ENCODE assay signal across 14 cellular contexts in the genomic region with DNA sequence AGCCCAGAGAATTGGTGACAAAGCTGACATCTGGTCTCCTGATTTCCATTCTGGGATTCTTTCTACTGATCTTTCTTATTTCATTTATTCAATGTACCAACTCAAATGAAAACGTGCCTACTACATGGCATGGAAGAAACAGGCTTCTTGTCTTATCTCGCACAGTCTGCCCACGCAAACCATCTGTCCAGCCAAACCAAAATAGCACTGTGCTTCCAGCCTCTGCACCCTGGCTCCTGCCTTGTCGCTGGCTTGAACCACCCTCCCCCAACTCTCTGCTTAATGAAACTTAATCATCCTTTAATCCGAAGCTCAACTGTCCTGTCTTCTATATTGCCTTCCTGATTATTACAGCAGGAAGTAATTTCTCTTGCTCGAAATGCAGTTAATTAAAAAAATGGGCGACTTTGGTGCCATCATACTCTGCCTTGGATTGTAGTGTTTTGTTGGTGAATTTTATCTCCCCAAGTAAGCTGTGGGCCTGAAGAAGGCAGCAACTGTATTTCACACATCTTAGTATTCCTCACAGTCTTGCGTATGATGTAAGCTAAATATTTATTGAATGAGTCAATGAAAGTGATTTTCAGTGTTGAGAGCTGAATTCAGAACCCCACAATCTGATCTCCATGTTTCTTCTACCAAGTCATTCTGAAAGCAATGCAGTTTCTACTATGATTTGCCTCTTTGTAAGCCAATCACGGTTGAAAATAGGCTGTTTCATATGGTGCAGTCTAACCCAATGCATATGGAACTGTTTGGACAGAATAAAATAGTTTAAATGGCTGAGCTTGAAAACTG. TPM values are rescaled to one million over a fixed set of nuclear protein-coding genes. Genes with fewer than 3 reads are reported as not detected.
DNase-seq lines count a peak whose midpoint lies in the region; ATAC-seq and TF ChIP-seq lines count a peak whose summit lies in the region.
"Had no signal": no experiment of that assay in that cellular context is flagged by ENCODE, and none has a peak within 500 bp of the region (broad histone marks: within the 10 kb centered on the region; RNA-seq: fewer than 3 reads in every experiment).

No MANE protein-coding gene starts in this region.

- H3K9me3 ChIP-seq in GM23248 (ENCODE audit: low read depth) (no peaks in the 10 kb centered on the region), endodermal cell (ENCODE audit: control insufficient read depth, low read length) (no peaks in the 10 kb centered on the region)

- H3K27me3 ChIP-seq in GM23248 (replicated peaks; ENCODE audit: insufficient read depth) (no peaks in the 10 kb centered on the region), endodermal cell (ENCODE audit: control insufficient read depth, insufficient read depth, low read length, poor library complexity, severe bottlenecking) (no peaks in the 10 kb centered on the region)

- H3K9ac ChIP-seq in GM23248, result no peak overlapping the region
- H3K9ac ChIP-seq in endodermal cell (ENCODE audit: extremely low read depth, low read length, poor library complexity, severe bottlenecking), result no peak overlapping the region

- in situ Hi-C loops in GM23248 (cut with MboI), result no loop called here

- peak overlapping the region; percentile 33 for H3K4me2 ChIP-seq in GM23248 (ENCODE audit: unreplicated experiment)

- no peaks in the 10 kb centered on the region for H3K9me3 Mint-ChIP-seq in stimulated activated effector memory CD8-positive, alpha-beta T cell treated with anti-CD3 and anti-CD28 coated beads, Interleukin-12 subunit alpha, Interleukin-12 subunit beta, amount 100 ng/mL, for 72 hours
- H3K9me3 Mint-ChIP-seq in endodermal cell, result peaks cover 2% of the 10 kb centered on the region
- H3K9me3 Mint-ChIP-seq: activated naive CD8-positive, alpha-beta T cell treated with anti-CD3 and anti-CD28 coated beads for 36 hours had no signal

- H3K36me3 ChIP-seq in GM23248 (ENCODE audit: low read depth) (no peaks in the 10 kb centered on the region), endodermal cell (ENCODE audit: control insufficient read depth, insufficient read depth, low read length) (no peaks in the 10 kb centered on the region)

- H3K4me3 ChIP-seq in GM23248 (peak overlapping the region; percentile 22), endodermal cell (ENCODE audit: low read length) (no peak overlapping the region)

- H3K9me2 ChIP-seq in GM23248 (ENCODE audit: insufficient read depth), result no peaks in the 10 kb centered on the region

- peak; percentile 78 for DNase-seq in GM23248
- DNase-seq in RPMI7951 (ENCODE audit: low read depth), result peak; percentile 60
- peak; percentile 32 for DNase-seq in fibroblast of gingiva (ENCODE audit: low read depth)
- no peak for DNase-seq in stimulated activated effector memory CD8-positive, alpha-beta T cell treated with anti-CD3 and anti-CD28 coated beads, Interleukin-12 subunit alpha, Interleukin-12 subunit beta, amount 100 ng/mL, for 72 hours (ENCODE audit: low spot score in 2 of 2)
- DNase-seq in NCI-H2081 (lab: John Stamatoyannopoulos, UW), result no peak
- no peak for DNase-seq in endodermal cell
- DNase-seq: activated naive CD8-positive, alpha-beta T cell treated with anti-CD3 and anti-CD28 coated beads for 36 hours; COR-L47; dermis blood vessel endothelial cell; NCI-H1048; NCI-H446 treated with DMSO at 0.1 percent for 48 hours; Right ventricle myocardium superior had no signal

- peak overlapping the region; percentile 50 for H3K27ac ChIP-seq in GM23248
- no peak overlapping the region for H3K27ac ChIP-seq in endodermal cell (ENCODE audit: low read depth, low read length)

- no peak overlapping the region for H3K4me3 Mint-ChIP-seq in stimulated activated effector memory CD8-positive, alpha-beta T cell treated with anti-CD3 and anti-CD28 coated beads, Interleukin-12 subunit alpha, Interleukin-12 subunit beta, amount 100 ng/mL, for 72 hours
- H3K4me3 Mint-ChIP-seq in endodermal cell, result no peak overlapping the region
- H3K4me3 Mint-ChIP-seq: activated naive CD8-positive, alpha-beta T cell treated with anti-CD3 and anti-CD28 coated beads for 36 hours; natural killer cell treated with Interleukin-12 subunit alpha and Interleukin-12 subunit beta and Interleukin-15 and Interleukin-18, amount 100 ng/mL, for 72 hours had no signal

- no peaks in the 10 kb centered on the region for H3K79me2 ChIP-seq in GM23248 (ENCODE audit: insufficient read depth)

- peak; percentile 78 for ATAC-seq in stimulated activated effector memory CD8-positive, alpha-beta T cell treated with anti-CD3 and anti-CD28 coated beads, Interleukin-12 subunit alpha, Interleukin-12 subunit beta, amount 100 ng/mL, for 72 hours
- no peak for ATAC-seq in GM18909 (IDR thresholded peaks at IDR 0.05; ENCODE audit: poor library complexity, unreplicated experiment)
- ATAC-seq: natural killer cell treated with Interleukin-12 subunit alpha and Interleukin-12 subunit beta and Interleukin-15 and Interleukin-18, amount 100 ng/mL, for 72 hours had no signal

- no peak overlapping the region for H3K27ac Mint-ChIP-seq in stimulated activated effector memory CD8-positive, alpha-beta T cell treated with anti-CD3 and anti-CD28 coated beads, Interleukin-12 subunit alpha, Interleukin-12 subunit beta, amount 100 ng/mL, for 72 hours
- H3K27ac Mint-ChIP-seq in endodermal cell, result no peak overlapping the region
- H3K27ac Mint-ChIP-seq: activated naive CD8-positive, alpha-beta T cell treated with anti-CD3 and anti-CD28 coated beads for 36 hours; natural killer cell treated with Interleukin-12 subunit alpha and Interleukin-12 subunit beta and Interleukin-15 and Interleukin-18, amount 100 ng/mL, for 72 hours had no signal

- no peaks in the 10 kb centered on the region for H4K20me1 ChIP-seq in GM23248 (ENCODE audit: insufficient read depth)

- no peaks in the 10 kb centered on the region for H3K27me3 Mint-ChIP-seq in endodermal cell (ENCODE audit: insufficient read depth)

- no peak for TF ChIP-seq CTCF in endodermal cell (conservative IDR thresholded peaks at IDR 0.05)

- 0 out of 2 replicates have a peak overlapping the region, but pooled peaks have one; percentile 8 for H2AFZ ChIP-seq in GM23248

- peaks cover 23% of the 10 kb centered on the region for H3F3A ChIP-seq in GM23248 (ENCODE audit: insufficient read depth)

- WGBS in GM23248 (ENCODE audit: low coverage in 1 of 2, low lambda C conversion rate in 2 of 2, missing lambda C conversion rate in 2 of 2), 2 experiments, result 68 to 69% methylated on average over 9 of the region's 9 CpGs
- 93 to 100% methylated on average over 3 to 9 of the region's 9 CpGs for WGBS in endodermal cell (ENCODE audit: insufficient coverage in 1 of 2, insufficient read length in 1 of 2), 2 experiments

- peaks cover 9% of the 10 kb centered on the region for H3K4me1 Mint-ChIP-seq in stimulated activated effector memory CD8-positive, alpha-beta T cell treated with anti-CD3 and anti-CD28 coated beads, Interleukin-12 subunit alpha, Interleukin-12 subunit beta, amount 100 ng/mL, for 72 hours
- no peaks in the 10 kb centered on the region for H3K4me1 Mint-ChIP-seq in endodermal cell
- H3K4me1 Mint-ChIP-seq: activated naive CD8-positive, alpha-beta T cell treated with anti-CD3 and anti-CD28 coated beads for 36 hours had no signal

- H3K36me3 Mint-ChIP-seq in stimulated activated effector memory CD8-positive, alpha-beta T cell treated with anti-CD3 and anti-CD28 coated beads, Interleukin-12 subunit alpha, Interleukin-12 subunit beta, amount 100 ng/mL, for 72 hours, result no peaks in the 10 kb centered on the region
- no peaks in the 10 kb centered on the region for H3K36me3 Mint-ChIP-seq in endodermal cell (ENCODE audit: low read depth)

- H3K4me1 ChIP-seq in GM23248 (ENCODE audit: insufficient read depth), result peaks cover 29% of the 10 kb centered on the region
- H3K4me1 ChIP-seq in endodermal cell (ENCODE audit: control insufficient read depth, insufficient read depth, low read length), result no peaks in the 10 kb centered on the region

RNA-seq across cellular contexts. Expression of gene SOCS5, which starts 28.9 kb away (rescaled TPM):
- 186 and 243 TPM in 2 replicates for total RNA-seq in GM23248 (2014; rRNA removed; shearing (Covaris generic))
- polyA plus RNA-seq in GM23248 (2016; fragmentation: Nextera tagmentation; extraction: Ambion mirVana), result 96.9 and 101 TPM in 2 replicates
- 52.6 and 60.3 TPM in 2 replicates for total RNA-seq in RPMI7951 (2014; rRNA removed; shearing (Covaris generic))
- 10 to 100 TPM; 14.8 to 15.8 TPM for total RNA-seq in endodermal cell
- polyA plus RNA-seq in endodermal cell (2013, experiment 1 of 2), result 13.6 TPM
- polyA plus RNA-seq in endodermal cell (2013, experiment 2 of 2), result 13.3 TPM

RNA-seq across cellular contexts. Expression of gene CRIPT, which starts 53.2 kb away (rescaled TPM):
- 20.9 and 29.8 TPM in 2 replicates for total RNA-seq in GM23248 (2014; rRNA removed; shearing (Covaris generic))
- 36.3 and 36.9 TPM in 2 replicates for polyA plus RNA-seq in GM23248 (2016; fragmentation: Nextera tagmentation; extraction: Ambion mirVana)
- 40.5 and 43.5 TPM in 2 replicates for total RNA-seq in RPMI7951 (2014; rRNA removed; shearing (Covaris generic))
- total RNA-seq in endodermal cell, result 10 to 100 TPM; 14.7 to 15.5 TPM
- polyA plus RNA-seq in endodermal cell (2013, experiment 1 of 2), result 16.7 TPM
- polyA plus RNA-seq in endodermal cell (2013, experiment 2 of 2), result 17.7 TPM

RNA-seq across cellular contexts. Expression of gene PIGF, which starts 53.4 kb away (rescaled TPM):
- total RNA-seq in GM23248 (2014; rRNA removed; shearing (Covaris generic)), result 34.4 and 36.0 TPM in 2 replicates
- 52.2 and 56.5 TPM in 2 replicates for polyA plus RNA-seq in GM23248 (2016; fragmentation: Nextera tagmentation; extraction: Ambion mirVana)
- 32.6 and 35.6 TPM in 2 replicates for total RNA-seq in RPMI7951 (2014; rRNA removed; shearing (Covaris generic))
- 10 to 100 TPM; 28.5 to 43.7 TPM for total RNA-seq in endodermal cell
- 52.8 TPM for polyA plus RNA-seq in endodermal cell (2013, experiment 1 of 2)
- 45.3 TPM for polyA plus RNA-seq in endodermal cell (2013, experiment 2 of 2)

Comparison
In these comparisons a context has a peak if more than half of its experiments do, and no peak if none do; other contexts are left out.
1. DNase-seq: peak in GM23248 (single experiment), RPMI7951 (single experiment) and fibroblast of gingiva (single experiment); none in stimulated activated effector memory CD8-positive, alpha-beta T cell treated with anti-CD3 and anti-CD28 coated beads, Interleukin-12 subunit alpha, Interleukin-12 subunit beta, amount 100 ng/mL, for 72 hours (0 of 2), NCI-H2081 (0 of 2) and endodermal cell (single experiment).